1 cellular context compared by ENCODE assay signal in genomic region chr5:165622864-165623536, GRCh38.
TF ChIP-seq lines count a peak whose summit lies in the region.

No MANE protein-coding gene starts in this region.

TF ChIP-seq in GM23338, 12 proteins besides CTCF, POLR2A, EP300 and RAD21 (continued from another document):
- TF ChIP-seq ZNF462 (CRISPR knock-in tag; IDR thresholded peaks at IDR 0.05): no peak
- TF ChIP-seq CREB1 (CRISPR knock-in tag; IDR thresholded peaks at IDR 0.05; ENCODE audit: low read depth): no peak
